In genomic region chr19:633068-633785, GRCh38 we compare ENCODE assay signal across 8 cellular contexts. TPM values are rescaled to one million over a fixed set of nuclear protein-coding genes. Genes with fewer than 3 reads are reported as not detected.
DNase-seq lines count a peak whose midpoint lies in the region; ATAC-seq and TF ChIP-seq lines count a peak whose summit lies in the region.

Gene POLRMT, minus strand, starts transcription at chr19:633537. Its CDS starts 25 bp downstream, at chr19:633512.

- no peaks in the 10 kb centered on the region for H3F3A ChIP-seq in OCI-LY1 (ENCODE audit: insufficient read depth, low read length)

- peaks cover 4% of the 10 kb centered on the region for H3K79me1 ChIP-seq in mesendoderm (ENCODE audit: low read length)

- peaks cover 29% of the 10 kb centered on the region for H3K36me3 ChIP-seq in OCI-LY1 (ENCODE audit: insufficient read depth, low read length)
- H3K36me3 ChIP-seq in mesendoderm (ENCODE audit: control insufficient read depth, insufficient read depth, low read length): no peaks in the 10 kb centered on the region

- peaks cover 14% of the 10 kb centered on the region for H3K4me1 ChIP-seq in OCI-LY1 (ENCODE audit: insufficient read depth, low read length, severe bottlenecking)
- peaks cover 3% of the 10 kb centered on the region for H3K4me1 ChIP-seq in mesendoderm (ENCODE audit: control insufficient read depth, low read depth, low read length)

- no peak within 1 kb of the TSS for H3K23ac ChIP-seq in mesendoderm (ENCODE audit: low read length)

- H3K27me3 ChIP-seq in OCI-LY1 (ENCODE audit: insufficient read depth, low read length) (no peaks in the 10 kb centered on the region), mesendoderm (ENCODE audit: insufficient read depth, low read length, poor library complexity) (no peaks in the 10 kb centered on the region)

- H3K9me2 ChIP-seq in OCI-LY1 (ENCODE audit: low read depth, low read length): no peaks in the 10 kb centered on the region

- H2BK120ac ChIP-seq in mesendoderm (ENCODE audit: low read depth, low read length): no peak within 1 kb of the TSS

- peak within 1 kb of the TSS; percentile 75 for H3K27ac ChIP-seq in OCI-LY1 (ENCODE audit: low read depth, low read length, poor library complexity, severe bottlenecking)
- H3K27ac ChIP-seq in mesendoderm (ENCODE audit: low read depth, low read length): no peak within 1 kb of the TSS

- no CpG with 5 or more reads among the region's 67 CpGs for WGBS in mesendoderm (ENCODE audit: extremely low coverage, insufficient coverage, low lambda C conversion rate)

- in situ Hi-C loops in endometrial microvascular endothelial cells (cut with HindIII; ENCODE audit: inconsistent ontology term, low pct_unique_long_range_greater_than_20kb, low sequenced_read_pairs): no loop called here

- no peak within 1 kb of the TSS for H4K5ac ChIP-seq in mesendoderm (ENCODE audit: low read length)

- no peak within 1 kb of the TSS for H4K8ac ChIP-seq in mesendoderm (ENCODE audit: low read depth, low read length)

- H3K4me3 Mint-ChIP-seq in Calu3 (ENCODE audit: low read depth, unreplicated experiment): peak within 1 kb of the TSS; percentile 88

- intact Hi-C loops in Calu3 (cut with micrococcal nuclease; ENCODE audit: unreplicated experiment): no loop called here

- H3K9ac ChIP-seq in OCI-LY1 (ENCODE audit: low read length) (peak within 1 kb of the TSS; percentile 98), mesendoderm (ENCODE audit: low read length) (peak within 1 kb of the TSS; percentile 97)

- peak; percentile 70 for ATAC-seq in GM21515 (IDR thresholded peaks at IDR 0.05; ENCODE audit: unreplicated experiment)

- no peak within 1 kb of the TSS for H2BK15ac ChIP-seq in mesendoderm (replicated peaks; ENCODE audit: low read depth)

- H3K27ac Mint-ChIP-seq in Calu3 (ENCODE audit: unreplicated experiment): peak within 1 kb of the TSS; percentile 86

- peak within 1 kb of the TSS; percentile 78 for H3K18ac ChIP-seq in mesendoderm (ENCODE audit: low read length)

- peak within 1 kb of the TSS; percentile 77 for H3K4me2 ChIP-seq in OCI-LY1 (ENCODE audit: low read length)
- peak within 1 kb of the TSS; percentile 96 for H3K4me2 ChIP-seq in mesendoderm (ENCODE audit: low read length)

- H3K4me3 ChIP-seq in OCI-LY1 (ENCODE audit: low read depth, low read length, poor library complexity, severe bottlenecking): peak within 1 kb of the TSS; percentile 99
- H3K4me3 ChIP-seq in mesendoderm (ENCODE audit: low read length): peak within 1 kb of the TSS; percentile 99

- peak within 1 kb of the TSS; percentile 99 for H3K56ac ChIP-seq in mesendoderm (ENCODE audit: low read length)

- CTCF ChIA-PET in Calu3 (lab: Charles Lee): interaction anchor here (0.7 kb wide), 1 partner anchor 86 kb away, joined by 3 read pairs; no protein-coding TSS in a partner anchor

- TF ChIP-seq CTCF in Calu3 (IDR thresholded peaks at IDR 0.05; ENCODE audit: unreplicated experiment) (no peak), OCI-LY1 (IDR thresholded peaks at IDR 0.05; ENCODE audit: low read length) (no peak)

- no peaks in the 10 kb centered on the region for H3K27me3 Mint-ChIP-seq in Calu3 (ENCODE audit: unreplicated experiment)

- peak within 1 kb of the TSS; percentile 70 for H3K4ac ChIP-seq in mesendoderm (ENCODE audit: low read depth, low read length)

- no peaks in the 10 kb centered on the region for H3K4me1 Mint-ChIP-seq in Calu3 (ENCODE audit: low read depth, unreplicated experiment)

- peak; percentile 92 for DNase-seq in Calu3
- DNase-seq in HuH-7 (ENCODE audit: low spot score): peak; percentile 100
- peak; percentile 94 for DNase-seq in activated CD8-positive, alpha-beta memory T cell treated with anti-CD3 and anti-CD28 coated beads, Interleukin-2, amount 50 U/mL, for 4 hours
- peak; percentile 99 for DNase-seq in mesendoderm
- DNase-seq in stimulated activated CD8-positive, alpha-beta memory T cell treated with anti-CD3 and anti-CD28 coated beads, Interleukin-12 subunit alpha, Interleukin-12 subunit beta, amount 100 ng/mL, for 4 hours (ENCODE audit: low read depth): peak; percentile 95

- no peaks in the 10 kb centered on the region for H4K20me1 ChIP-seq in OCI-LY1 (ENCODE audit: insufficient read depth, low read length)

- H3K79me2 ChIP-seq in OCI-LY1 (ENCODE audit: insufficient read depth, low read length) (no peaks in the 10 kb centered on the region), mesendoderm (ENCODE audit: control insufficient read depth, insufficient read depth, low read length) (peaks cover 7% of the 10 kb centered on the region)

- peaks cover 43% of the 10 kb centered on the region for H3K36me3 Mint-ChIP-seq in Calu3 (ENCODE audit: insufficient read depth, unreplicated experiment)

- no peaks in the 10 kb centered on the region for H3K9me3 ChIP-seq in OCI-LY1 (ENCODE audit: low read length)

- H2BK5ac ChIP-seq in mesendoderm (ENCODE audit: low read length): no peak within 1 kb of the TSS

- no peak within 1 kb of the TSS for H2AK5ac ChIP-seq in mesendoderm (ENCODE audit: low read length)

- H3K9me3 Mint-ChIP-seq in Calu3 (ENCODE audit: low read depth, unreplicated experiment): no peaks in the 10 kb centered on the region

- peak within 1 kb of the TSS; percentile 95; the same call in 1 of the 2 replicates for H2AFZ ChIP-seq in OCI-LY1 (ENCODE audit: low read length)

- BruUV-seq in Calu3 (replicated peaks; lab: Mats Ljungman, UMichigan): TSS peak; percentile 45

RNA-seq across cellular contexts. Expression of gene POLRMT, which starts in this region (rescaled TPM):
- total RNA-seq in Calu3 (2022): 51.4 and 57.5 TPM in 2 replicates
- 25.9 TPM for total RNA-seq in endometrial microvascular endothelial cells (ENCODE audit: inconsistent ontology term)
- polyA plus RNA-seq in mesendoderm (2013, experiment 1 of 2): 71.5 TPM
- polyA plus RNA-seq in mesendoderm (2013, experiment 2 of 2): 73.0 TPM
